ENCODE assay signal across 15 cellular contexts in genomic region chr21:37555672-37556261, GRCh38.
"Had no signal": no experiment of that assay in that cellular context is flagged by ENCODE, and none has a peak within 500 bp of the region (broad histone marks: within the 10 kb centered on the region; RNA-seq: fewer than 3 reads in every experiment).

No MANE protein-coding gene starts in this region.

- ATAC-seq: gastroesophageal sphincter; stimulated activated naive B cell treated with anti-CD40 and anti-IgM and Interleukin-4, amounts not matched to agents 10 μg/mL and 1 μg/mL and 100 μg/mL, for 72 hours had no signal

- H3K4me3 ChIP-seq: dorsolateral prefrontal cortex, gastroesophageal sphincter, prostate gland, sigmoid colon, tibial artery, vagina had no signal

- H3K27me3 ChIP-seq: dorsolateral prefrontal cortex, gastroesophageal sphincter, sigmoid colon, vagina had no signal

- H3K27ac ChIP-seq: dorsolateral prefrontal cortex, gastroesophageal sphincter, prostate gland, sigmoid colon, tibial artery, vagina had no signal

- H3K4me1 ChIP-seq: prostate gland, tibial artery had no signal

- H3K27ac Mint-ChIP-seq: endodermal cell; stimulated activated naive B cell treated with anti-CD40 and anti-IgM and Interleukin-4, amounts not matched to agents 10 μg/mL and 1 μg/mL and 100 μg/mL, for 72 hours had no signal

- H3K36me3 ChIP-seq: gastroesophageal sphincter, prostate gland, sigmoid colon, tibial artery, vagina had no signal

- H3K4me3 Mint-ChIP-seq: endodermal cell; nephron progenitor cell; stimulated activated naive B cell treated with anti-CD40 and anti-IgM and Interleukin-4, amounts not matched to agents 10 μg/mL and 1 μg/mL and 100 μg/mL, for 72 hours had no signal

- H3K9me3 ChIP-seq: gastroesophageal sphincter, prostate gland, sigmoid colon, tibial artery, vagina had no signal

- DNase-seq: activated naive CD4-positive, alpha-beta T cell treated with Interleukin-2 at 50 U/mL for 16 hours; aorta; dorsolateral prefrontal cortex; endodermal cell; kidney; mesendoderm; nephron progenitor cell; sigmoid colon; stimulated activated CD4-positive, alpha-beta T cell treated with anti-CD3 and anti-CD28 coated beads, Interleukin-4, amount 100 ng/mL, for 1 hour; stimulated activated naive B cell treated with anti-CD40 and anti-IgM and Interleukin-4, amounts not matched to agents 10 μg/mL and 1 μg/mL and 100 μg/mL, for 72 hours; T-helper 2 cell; tibial artery had no signal
